In genomic region chr6:138988469-138988834, GRCh38 we compare ENCODE assay signal across 8 cellular contexts. TPM values are rescaled to one million over a fixed set of nuclear protein-coding genes. Genes with fewer than 3 reads are reported as not detected.
DNase-seq lines count a peak whose midpoint lies in the region; ATAC-seq and TF ChIP-seq lines count a peak whose summit lies in the region.

No MANE protein-coding gene starts in this region.

- peak overlapping the region; percentile 84 to 96 (median 91) for H3K27ac Mint-ChIP-seq in naive thymus-derived CD4-positive, alpha-beta T cell

- H3K4me3 Mint-ChIP-seq in naive thymus-derived CD4-positive, alpha-beta T cell: peak overlapping the region in 7 of 10 donors; percentile 86 to 94 (median 92)

- no peaks in the 10 kb centered on the region for H3K9me3 ChIP-seq in DND-41 (ENCODE audit: insufficient read depth, low read length, severe bottlenecking)
- no peaks in the 10 kb centered on the region for H3K9me3 ChIP-seq in MG63
- H3K9me3 ChIP-seq in breast epithelium: no peaks in the 10 kb centered on the region
- no peaks in the 10 kb centered on the region for H3K9me3 ChIP-seq in naive thymus-derived CD4-positive, alpha-beta T cell (ENCODE audit: control insufficient read depth in 2 of 3, low read length in 3 of 3)

- TF ChIP-seq POLR2A in breast epithelium (IDR thresholded peaks at IDR 0.05): no peak

- peaks cover 0 to 5% (median 0%) of the 10 kb centered on the region in 5 donors for H3K27me3 Mint-ChIP-seq in naive thymus-derived CD4-positive, alpha-beta T cell

- no peak for TF ChIP-seq CTCF in DND-41 (IDR thresholded peaks at IDR 0.05; ENCODE audit: borderline replicate concordance, extremely low read depth, low read length, poor library complexity, severe bottlenecking)
- peak in 1 of 3 donors; percentile 4 for TF ChIP-seq CTCF in breast epithelium (IDR thresholded peaks at IDR 0.05)

- H3K4me3 ChIP-seq in DND-41 (ENCODE audit: low read depth in 1 of 2, low read length in 2 of 2) (peak overlapping the region; percentile 7 to 87; a peak in 3 of 4 replicates), MG63 (peak overlapping the region; percentile 94), breast epithelium (peak overlapping the region; percentile 71 to 94 (median 90))
- peak overlapping the region; percentile 61 for H3K4me3 ChIP-seq in naive thymus-derived CD4-positive, alpha-beta T cell (ENCODE audit: low read length)

- ATAC-seq in DND-41 (ENCODE audit: insufficient read depth, low read depth): peak; percentile 50
- ATAC-seq in GM21526 (IDR thresholded peaks at IDR 0.05; ENCODE audit: low FRiP score, unreplicated experiment): peak; percentile 9
- ATAC-seq in naive thymus-derived CD4-positive, alpha-beta T cell: peak; percentile 4

- no peaks in the 10 kb centered on the region for H3K36me3 Mint-ChIP-seq in naive thymus-derived CD4-positive, alpha-beta T cell

- peak overlapping the region; percentile 66 for H3K4me2 ChIP-seq in DND-41 (ENCODE audit: insufficient read depth, low read length)

- peaks cover 0 to 2% (median 0%) of the 10 kb centered on the region in 11 donors for H3K9me3 Mint-ChIP-seq in naive thymus-derived CD4-positive, alpha-beta T cell

- H3K27ac ChIP-seq in DND-41 (ENCODE audit: low read length) (peak overlapping the region; percentile 69), breast epithelium (peak overlapping the region; percentile 96 to 98)
- H3K27ac ChIP-seq in naive thymus-derived CD4-positive, alpha-beta T cell (ENCODE audit: low read depth, low read length): peak overlapping the region; percentile 89

- H2AFZ ChIP-seq in DND-41 (ENCODE audit: low read depth, low read length): peak overlapping the region; percentile 86

- peak overlapping the region; percentile 84 for H3K9ac ChIP-seq in DND-41 (ENCODE audit: low read depth, low read length)

- intact Hi-C loops in breast epithelium (cut with DNase I; ENCODE audit: low total_unique reads): no loop called here
- intact Hi-C loops in naive thymus-derived CD4-positive, alpha-beta T cell (cut with micrococcal nuclease): loop anchor here (1.0 to 5.0 kb wide), 11 partner anchors 40 to 386 kb away; partner anchors contain the start of genes ABRACL (in 2 of the 2), CCDC28A (in 2 of the 2), CITED2 (in 2 of the 2) and HECA (in 1 of the 2)

- H3K4me1 ChIP-seq in DND-41 (ENCODE audit: insufficient read depth, low read length) (peaks cover 40% of the 10 kb centered on the region), breast epithelium (no peaks in the 10 kb centered on the region)
- H3K4me1 ChIP-seq in naive thymus-derived CD4-positive, alpha-beta T cell (ENCODE audit: control insufficient read depth in 2 of 2, insufficient read depth in 2 of 2, low read length in 2 of 2): peaks cover 32 to 37% of the 10 kb centered on the region in 2 donors

- no peaks in the 10 kb centered on the region; the same call in 1 of the 2 replicates for H3K36me3 ChIP-seq in DND-41 (ENCODE audit: insufficient read depth, low read length)
- H3K36me3 ChIP-seq in MG63: no peaks in the 10 kb centered on the region
- no peaks in the 10 kb centered on the region for H3K36me3 ChIP-seq in breast epithelium
- H3K36me3 ChIP-seq in naive thymus-derived CD4-positive, alpha-beta T cell (ENCODE audit: control insufficient read depth in 2 of 3, insufficient read depth in 3 of 3, low read length in 3 of 3): peaks cover 0 to 7% (median 0%) of the 10 kb centered on the region in 3 experiments

- H3K27me3 ChIP-seq in DND-41 (ENCODE audit: insufficient read depth, low read length, poor library complexity) (no peaks in the 10 kb centered on the region), MG63 (no peaks in the 10 kb centered on the region), breast epithelium (no peaks in the 10 kb centered on the region)
- no peaks in the 10 kb centered on the region for H3K27me3 ChIP-seq in naive thymus-derived CD4-positive, alpha-beta T cell (ENCODE audit: control insufficient read depth in 2 of 2, insufficient read depth in 2 of 2, low read length in 2 of 2)

- CTCF ChIA-PET in naive thymus-derived CD4-positive, alpha-beta T cell (lab: Charles Lee): interaction anchor here (0.6 to 5.6 kb wide), 4 partner anchors 43 to 1102 kb away, joined by 3 to 27 read pairs (median 4); no protein-coding TSS in a partner anchor

- POLR2A ChIA-PET in naive thymus-derived CD4-positive, alpha-beta T cell (lab: Charles Lee): interaction anchor here (0.5 to 4.3 kb wide), 13 partner anchors 19 to 386 kb away, joined by 3 to 34 read pairs (median 4); partner anchors contain the start of gene CITED2

- H3K79me2 ChIP-seq in DND-41 (ENCODE audit: insufficient read depth, low read length): peaks cover 45% of the 10 kb centered on the region

- DNase-seq in DND-41: no peak
- no peak for DNase-seq in MG63
- DNase-seq in breast epithelium (ENCODE audit: low spot score in 2 of 2): no peak
- DNase-seq in naive thymus-derived CD4-positive, alpha-beta T cell: no peak
- DNase-seq in islet precursor cell: no peak
- no peak for DNase-seq in HK-2 (ENCODE audit: unreplicated experiment)
- no peak for DNase-seq in T-helper 9 cell

- H3K4me1 Mint-ChIP-seq in naive thymus-derived CD4-positive, alpha-beta T cell: peaks cover 7 to 24% (median 13%) of the 10 kb centered on the region in 7 donors

- H4K20me1 ChIP-seq in DND-41 (ENCODE audit: insufficient read depth, low read length): peaks cover 32% of the 10 kb centered on the region

RNA-seq across cellular contexts. Expression of gene REPS1, which starts 0.4 kb away (rescaled TPM):
- 17.2 and 19.9 TPM in 2 replicates for total RNA-seq in MG63 (2014; rRNA removed; shearing (Covaris generic); ENCODE audit: low replicate concordance)
- 10 to 100 TPM; 40.5 to 79.9 (median 66.5) TPM for total RNA-seq in breast epithelium
- total RNA-seq in naive thymus-derived CD4-positive, alpha-beta T cell: 10 to 100 TPM; 55.9 to 74.6 (median 69.7) TPM
- polyA plus RNA-seq in naive thymus-derived CD4-positive, alpha-beta T cell: 10 to 100 TPM; 24.7 to 48.2 TPM

RNA-seq across cellular contexts. Expression of gene ABRACL, which starts 40.1 kb away (rescaled TPM):
- total RNA-seq in MG63 (2014; rRNA removed; shearing (Covaris generic); ENCODE audit: low replicate concordance): 25.9 and 38.0 TPM in 2 replicates
- total RNA-seq in breast epithelium: 10 to 100 TPM; 10.9 to 26.9 (median 17.4) TPM
- total RNA-seq in naive thymus-derived CD4-positive, alpha-beta T cell: 100 to 1,000 TPM in 3 of 5 experiments, 10 to 100 TPM in 2; 39.5 to 137 (median 107) TPM
- polyA plus RNA-seq in naive thymus-derived CD4-positive, alpha-beta T cell: 100 to 1,000 TPM; 183 to 216 TPM
